8 cellular contexts compared by ENCODE assay signal in genomic region chr1:212721388-212722247, GRCh38. TPM values are rescaled to one million over a fixed set of nuclear protein-coding genes. Genes with fewer than 3 reads are reported as not detected.
DNase-seq lines count a peak whose midpoint lies in the region; ATAC-seq and TF ChIP-seq lines count a peak whose summit lies in the region.

No MANE protein-coding gene starts in this region.

- no peak overlapping the region for H3K14ac ChIP-seq in neuronal stem cell (ENCODE audit: low read length)

- peaks cover 23% of the 10 kb centered on the region for H3K4me1 Mint-ChIP-seq in activated T-cell treated with anti-CD3 and anti-CD28 coated beads, Interleukin-2, amount 50 U/mL, for 4 hours (ENCODE audit: low read depth)

- no peak overlapping the region for H3K18ac ChIP-seq in neuronal stem cell (ENCODE audit: low read length)

- peaks cover 0 to 1% (median 0%) of the 10 kb centered on the region in 4 donors for H3K4me1 ChIP-seq in liver (ENCODE audit: control insufficient read depth in 4 of 4, insufficient read depth in 4 of 4, low read length in 3 of 4)
- no peaks in the 10 kb centered on the region for H3K4me1 ChIP-seq in neuronal stem cell (ENCODE audit: control insufficient read depth in 2 of 2, insufficient read depth in 1 of 2, low read depth in 1 of 2, low read length in 2 of 2)

- no peak for TF ChIP-seq RAD21 in liver (IDR thresholded peaks at IDR 0.05)

- no peaks in the 10 kb centered on the region for H3K9me3 Mint-ChIP-seq in activated T-cell treated with anti-CD3 and anti-CD28 coated beads, Interleukin-2, amount 50 U/mL, for 4 hours

- peaks cover 8% of the 10 kb centered on the region for H3K27me3 Mint-ChIP-seq in activated T-cell treated with anti-CD3 and anti-CD28 coated beads, Interleukin-2, amount 50 U/mL, for 4 hours (ENCODE audit: low read depth)

- H3K23ac ChIP-seq in neuronal stem cell (ENCODE audit: low read depth, low read length, poor library complexity) = no peak overlapping the region

- DNase-seq in DMS53 (lab: John Stamatoyannopoulos, UW) (peak; percentile 87), NCI-H1417 (lab: John Stamatoyannopoulos, UW) (no peak), caudate nucleus (lab: John Stamatoyannopoulos, UW) (no peak), neuronal stem cell (ENCODE audit: low spot score) (no peak), Ammon's horn (ENCODE audit: low spot score) (no peak)
- DNase-seq in activated T-cell treated with anti-CD3 and anti-CD28 coated beads, Interleukin-2, amount 50 U/mL, for 4 hours = no peak

- no peak overlapping the region for H3K9ac ChIP-seq in liver (ENCODE audit: low read depth in 1 of 2, low read length in 2 of 2)
- H3K9ac ChIP-seq in neuronal stem cell (ENCODE audit: low read depth, low read length, poor library complexity) = no peak overlapping the region

- H2AK5ac ChIP-seq in neuronal stem cell (ENCODE audit: low read depth, low read length) = no peak overlapping the region

- peaks cover 15% of the 10 kb centered on the region for H3K36me3 Mint-ChIP-seq in activated T-cell treated with anti-CD3 and anti-CD28 coated beads, Interleukin-2, amount 50 U/mL, for 4 hours (ENCODE audit: insufficient read depth)

- peak; percentile 58 for ATAC-seq in HG03354 (IDR thresholded peaks at IDR 0.05; ENCODE audit: poor library complexity, severe bottlenecking, unreplicated experiment)
- ATAC-seq in activated T-cell treated with anti-CD3 and anti-CD28 coated beads, Interleukin-2, amount 50 U/mL, for 4 hours = peak; percentile 87

- no peak overlapping the region for H4K91ac ChIP-seq in neuronal stem cell (ENCODE audit: low read depth, low read length, poor library complexity)

- H3K4me3 Mint-ChIP-seq in activated T-cell treated with anti-CD3 and anti-CD28 coated beads, Interleukin-2, amount 50 U/mL, for 4 hours = peak overlapping the region; percentile 35

- H3K27me3 ChIP-seq in liver (ENCODE audit: control insufficient read depth in 4 of 4, insufficient read depth in 4 of 4, low read length in 3 of 4) = no peaks in the 10 kb centered on the region
- H3K27me3 ChIP-seq in neuronal stem cell (ENCODE audit: control insufficient read depth in 3 of 3, insufficient read depth in 3 of 3, low read depth in 1 of 3, low read length in 3 of 3) = no peaks in the 10 kb centered on the region

- H3K27ac ChIP-seq in liver (ENCODE audit: low read depth in 1 of 2, low read length in 2 of 2) (no peak overlapping the region), caudate nucleus (ENCODE audit: low read depth, low read length) (no peak overlapping the region), neuronal stem cell (replicated peaks; ENCODE audit: low read length) (no peak overlapping the region)

- no peak overlapping the region for H2BK15ac ChIP-seq in neuronal stem cell (ENCODE audit: low read length)

- H3K36me3 ChIP-seq in liver (ENCODE audit: control insufficient read depth in 4 of 4, insufficient read depth in 3 of 4, low read depth in 1 of 4, low read length in 3 of 4) (no peaks in the 10 kb centered on the region), neuronal stem cell (replicated peaks in 1 of 2; ENCODE audit: control insufficient read depth in 2 of 2, insufficient read depth in 2 of 2, low read length in 2 of 2) (no peaks in the 10 kb centered on the region)

- H4K8ac ChIP-seq in neuronal stem cell (ENCODE audit: low read depth, low read length) = no peak overlapping the region

- no peak overlapping the region for H3K4ac ChIP-seq in neuronal stem cell (ENCODE audit: low read length)

- no peak overlapping the region for H2BK120ac ChIP-seq in neuronal stem cell (ENCODE audit: low read depth, low read length)

- no peak overlapping the region for H2AFZ ChIP-seq in neuronal stem cell (ENCODE audit: low read length)

- H3K79me1 ChIP-seq in neuronal stem cell (ENCODE audit: low read depth, low read length) = no peaks in the 10 kb centered on the region

- no peak overlapping the region for H3K4me2 ChIP-seq in neuronal stem cell (ENCODE audit: insufficient read depth, low read length, poor library complexity, severe bottlenecking)

- H3K9me3 ChIP-seq in liver (ENCODE audit: control insufficient read depth in 4 of 4, low read length in 3 of 4) (no peaks in the 10 kb centered on the region), neuronal stem cell (replicated peaks in 1 of 2; ENCODE audit: control insufficient read depth in 2 of 2, insufficient read depth in 1 of 2, low read depth in 1 of 2, low read length in 2 of 2) (peaks cover 2 to 12% of the 10 kb centered on the region in 2 donors)

- no peak overlapping the region for H2BK12ac ChIP-seq in neuronal stem cell (ENCODE audit: low read length)

- WGBS in liver = 69% methylated on average over 9 of the region's 9 CpGs
- no CpG with 5 or more reads among the region's 9 CpGs for WGBS in neuronal stem cell (ENCODE audit: extremely low coverage in 2 of 2, insufficient read length in 2 of 2, insufficient replicate concordance in 1 of 2), 2 donors

- no peak overlapping the region for H3K4me3 ChIP-seq in liver (ENCODE audit: low read depth in 1 of 3, low read length in 3 of 3)
- H3K4me3 ChIP-seq in neuronal stem cell (ENCODE audit: low read length in 2 of 2) = no peak overlapping the region

- no peak overlapping the region for H2BK5ac ChIP-seq in neuronal stem cell (ENCODE audit: low read length)

- TF ChIP-seq CTCF in liver (IDR thresholded peaks at IDR 0.05; ENCODE audit: low read depth, low read length, missing input control) = no peak

TF ChIP-seq in liver, 16 proteins besides CTCF, POLR2A, EP300 and RAD21:
- TF ChIP-seq HNF4A (conservative IDR thresholded peaks at IDR 0.05) = peak in 1 of 2 donors; percentile 25
- peak; percentile 72 to 92 for TF ChIP-seq JUND (IDR thresholded peaks at IDR 0.05)
- TF ChIP-seq SP1 (IDR thresholded peaks at IDR 0.05) = no peak
- TF ChIP-seq FOXA2 (IDR thresholded peaks at IDR 0.05) = peak; percentile 30
- TF ChIP-seq, protein P1, sequence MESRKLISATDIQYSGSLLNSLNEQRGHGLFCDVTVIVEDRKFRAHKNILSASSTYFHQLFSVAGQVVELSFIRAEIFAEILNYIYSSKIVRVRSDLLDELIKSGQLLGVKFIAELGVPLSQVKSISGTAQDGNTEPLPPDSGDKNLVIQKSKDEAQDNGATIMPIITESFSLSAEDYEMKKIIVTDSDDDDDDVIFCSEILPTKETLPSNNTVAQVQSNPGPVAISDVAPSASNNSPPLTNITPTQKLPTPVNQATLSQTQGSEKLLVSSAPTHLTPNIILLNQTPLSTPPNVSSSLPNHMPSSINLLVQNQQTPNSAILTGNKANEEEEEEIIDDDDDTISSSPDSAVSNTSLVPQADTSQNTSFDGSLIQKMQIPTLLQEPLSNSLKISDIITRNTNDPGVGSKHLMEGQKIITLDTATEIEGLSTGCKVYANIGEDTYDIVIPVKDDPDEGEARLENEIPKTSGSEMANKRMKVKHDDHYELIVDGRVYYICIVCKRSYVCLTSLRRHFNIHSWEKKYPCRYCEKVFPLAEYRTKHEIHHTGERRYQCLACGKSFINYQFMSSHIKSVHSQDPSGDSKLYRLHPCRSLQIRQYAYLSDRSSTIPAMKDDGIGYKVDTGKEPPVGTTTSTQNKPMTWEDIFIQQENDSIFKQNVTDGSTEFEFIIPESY (IDR thresholded peaks at IDR 0.05) = no peak
- peak in 1 of 2 donors; percentile 19 for TF ChIP-seq RXRA (IDR thresholded peaks at IDR 0.05)
- no peak for TF ChIP-seq MAX (IDR thresholded peaks at IDR 0.05)
- TF ChIP-seq GABPA (IDR thresholded peaks at IDR 0.05 in 1 of 2, conservative IDR thresholded peaks at IDR 0.05 in 1 of 2) = peak in 1 of 2 donors; percentile 35
- peak; percentile 36 for TF ChIP-seq ATF3 (IDR thresholded peaks at IDR 0.05)

RNA-seq across cellular contexts. Expression of gene BATF3, which starts 22.0 kb away (rescaled TPM):
- 10 to 100 TPM; 54.2 to 75.8 (median 64.8) TPM for total RNA-seq in activated T-cell treated with anti-CD3 and anti-CD28 coated beads, Interleukin-2, amount 50 U/mL, for 4 hours
- 1 to 10 TPM in 1 of 2 donors, under 1 TPM in 1; 0.93 to 1.0 TPM for total RNA-seq in liver
- polyA plus RNA-seq in liver = under 1 TPM; 0.65 to 0.88 TPM
- 1.5 TPM for polyA plus RNA-seq in neuronal stem cell (2013, experiment 1 of 2)
- 1.4 TPM for polyA plus RNA-seq in neuronal stem cell (2013, experiment 2 of 2)

Comparison
In these comparisons a context has a peak if more than half of its experiments do, and no peak if none do; other contexts are left out.
1. RNA of gene BATF3, which starts 22.0 kb away (total RNA-seq): 54.2 to 75.8 TPM in activated T-cell treated with anti-CD3 and anti-CD28 coated beads, Interleukin-2, amount 50 U/mL, for 4 hours; 0.93 to 1.0 TPM in liver; every median in the first group is over 10 times any median in the second.